Comparison of ENCODE assay signal across 1 cellular context in the genomic region with DNA sequence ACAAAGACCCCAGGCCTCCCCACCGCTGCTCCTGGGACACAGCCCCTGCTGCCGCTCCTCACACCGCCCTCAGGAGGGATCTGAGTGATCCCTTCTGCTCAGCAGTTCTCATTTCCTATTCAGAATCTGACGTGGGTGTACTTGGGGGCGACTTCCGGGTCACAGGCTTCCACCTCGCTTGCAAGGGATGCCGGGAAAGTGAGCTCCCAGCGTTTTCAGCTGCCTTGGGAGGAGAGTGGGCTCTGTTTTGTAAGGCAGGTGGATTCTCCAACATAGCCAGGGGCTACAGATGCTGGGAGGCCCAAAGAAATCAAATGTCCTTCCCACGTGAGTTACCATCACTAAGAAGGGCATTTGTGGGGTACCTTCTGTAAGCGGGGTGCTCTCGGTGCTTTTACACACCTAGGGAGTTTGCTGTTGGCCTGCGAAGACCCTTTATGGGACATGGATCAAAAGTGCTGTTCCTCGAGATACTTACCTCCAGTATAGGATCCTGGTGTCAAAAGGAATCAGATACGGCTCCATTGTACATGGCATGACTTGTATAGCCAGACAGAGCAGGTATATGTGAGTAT.
TF ChIP-seq lines count a peak whose summit lies in the region.

No MANE protein-coding gene starts in this region.

TF ChIP-seq in IMR-90, 13 proteins besides CTCF, POLR2A, EP300 and RAD21 (continued from another document):
- TF ChIP-seq, protein P1, sequence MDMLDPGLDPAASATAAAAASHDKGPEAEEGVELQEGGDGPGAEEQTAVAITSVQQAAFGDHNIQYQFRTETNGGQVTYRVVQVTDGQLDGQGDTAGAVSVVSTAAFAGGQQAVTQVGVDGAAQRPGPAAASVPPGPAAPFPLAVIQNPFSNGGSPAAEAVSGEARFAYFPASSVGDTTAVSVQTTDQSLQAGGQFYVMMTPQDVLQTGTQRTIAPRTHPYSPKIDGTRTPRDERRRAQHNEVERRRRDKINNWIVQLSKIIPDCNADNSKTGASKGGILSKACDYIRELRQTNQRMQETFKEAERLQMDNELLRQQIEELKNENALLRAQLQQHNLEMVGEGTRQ (IDR thresholded peaks at IDR 0.05; ENCODE audit: low read depth, low read length): no peak
- TF ChIP-seq MAZ (IDR thresholded peaks at IDR 0.05; ENCODE audit: borderline replicate concordance, low read depth, low read length): no peak
- no peak for TF ChIP-seq RFX5 (IDR thresholded peaks at IDR 0.05; ENCODE audit: low read depth, low read length)
- TF ChIP-seq BHLHE40 (IDR thresholded peaks at IDR 0.05; ENCODE audit: low read depth, low read length): no peak
- TF ChIP-seq MXI1 (IDR thresholded peaks at IDR 0.05; ENCODE audit: borderline replicate concordance, low read depth, low read length): no peak
